10 cellular contexts compared by ENCODE assay signal in genomic region chr17:8140058-8140412, GRCh38. TPM values are rescaled to one million over a fixed set of nuclear protein-coding genes. Genes with fewer than 3 reads are reported as not detected.
DNase-seq lines count a peak whose midpoint lies in the region; ATAC-seq and TF ChIP-seq lines count a peak whose summit lies in the region.
"Had no signal": no experiment of that assay in that cellular context is flagged by ENCODE, and none has a peak within 500 bp of the region (broad histone marks: within the 10 kb centered on the region; RNA-seq: fewer than 3 reads in every experiment).

No MANE protein-coding gene starts in this region.

- no peaks in the 10 kb centered on the region for H4K20me1 ChIP-seq in DND-41 (ENCODE audit: insufficient read depth, low read length)

- no peaks in the 10 kb centered on the region for H3K79me2 ChIP-seq in DND-41 (ENCODE audit: insufficient read depth, low read length)

- H3K36me3 ChIP-seq in DND-41 (ENCODE audit: insufficient read depth, low read length) (peaks cover 47% of the 10 kb centered on the region), adipocyte (ENCODE audit: control insufficient read depth, insufficient read depth, low read length, severe bottlenecking) (peaks cover 65% of the 10 kb centered on the region), gastrocnemius medialis (peaks cover 3 to 56% of the 10 kb centered on the region in 2 donors)

- no peak for TF ChIP-seq CTCF in DND-41 (IDR thresholded peaks at IDR 0.05; ENCODE audit: borderline replicate concordance, extremely low read depth, low read length, poor library complexity, severe bottlenecking)
- TF ChIP-seq CTCF in gastrocnemius medialis (IDR thresholded peaks at IDR 0.05 in 4 of 5, conservative IDR thresholded peaks at IDR 0.05 in 1 of 5) = no peak

- no peak for ATAC-seq in DND-41 (ENCODE audit: insufficient read depth, low read depth)
- peak in 1 of 2 donors; percentile 7 for ATAC-seq in gastrocnemius medialis

- intact Hi-C loops in gastrocnemius medialis (cut with DNase I; ENCODE audit: low total_unique reads) = no loop called here

- DNase-seq in DND-41 (no peak), adipocyte (ENCODE audit: low read depth) (no peak), gastrocnemius medialis (peak in 1 of 2 donors; percentile 72), HPDE6-E6E7 (ENCODE audit: extremely low spot score) (no peak), NCI-H446 (lab: John Stamatoyannopoulos, UW) (no peak)
- no peak for DNase-seq in stimulated activated naive CD4-positive, alpha-beta T cell (lab: John Stamatoyannopoulos, UW)
- no peak for DNase-seq in central memory CD4-positive, alpha-beta T cell

- H3K9ac ChIP-seq in DND-41 (ENCODE audit: low read depth, low read length) (0 out of 2 replicates have a peak overlapping the region, but pooled peaks have one; percentile 66), adipocyte (ENCODE audit: low read length) (peak overlapping the region; percentile 42)

- no peaks in the 10 kb centered on the region for H3K9me3 ChIP-seq in DND-41 (ENCODE audit: insufficient read depth, low read length, severe bottlenecking)
- H3K9me3 ChIP-seq in adipocyte (ENCODE audit: control insufficient read depth, low read length) = no peaks in the 10 kb centered on the region
- no peaks in the 10 kb centered on the region for H3K9me3 ChIP-seq in gastrocnemius medialis
- H3K9me3 ChIP-seq: BLaER1 treated with 17β-estradiol and CSF1 and Interleukin-3, amounts not matched to agents 10 nM and 100 nM had no signal

- in situ Hi-C loops in gastrocnemius medialis (cut with MboI; ENCODE audit: low sequenced_read_pairs in 4 of 4) = no loop called here

- H3K4me1 ChIP-seq in DND-41 (ENCODE audit: insufficient read depth, low read length) (peaks cover 29% of the 10 kb centered on the region), adipocyte (ENCODE audit: control insufficient read depth, insufficient read depth, low read length) (peaks cover 14% of the 10 kb centered on the region), gastrocnemius medialis (peaks cover 29 to 49% of the 10 kb centered on the region in 2 donors)

- H3K4me3 ChIP-seq in DND-41 (ENCODE audit: low read depth in 1 of 2, low read length in 2 of 2) = no peak overlapping the region
- H3K4me3 ChIP-seq in adipocyte (ENCODE audit: low read length) = no peak overlapping the region
- H3K4me3 ChIP-seq in gastrocnemius medialis = no peak overlapping the region

- H3K27me3 ChIP-seq in DND-41 (ENCODE audit: insufficient read depth, low read length, poor library complexity) (no peaks in the 10 kb centered on the region), adipocyte (replicated peaks; ENCODE audit: control insufficient read depth, insufficient read depth, low read length) (no peaks in the 10 kb centered on the region), layer of hippocampus (ENCODE audit: control insufficient read depth, insufficient read depth, low read length) (no peaks in the 10 kb centered on the region), gastrocnemius medialis (no peaks in the 10 kb centered on the region)
- H3K27me3 ChIP-seq: BLaER1 treated with 17β-estradiol and CSF1 and Interleukin-3, amounts not matched to agents 10 nM and 100 nM had no signal

- peak overlapping the region; percentile 83 for H3K4me2 ChIP-seq in DND-41 (ENCODE audit: insufficient read depth, low read length)

- H2AFZ ChIP-seq in DND-41 (ENCODE audit: low read depth, low read length) = no peak overlapping the region

- peak overlapping the region; percentile 36; the same call in 1 of the 2 replicates for H3K27ac ChIP-seq in DND-41 (ENCODE audit: low read length)
- H3K27ac ChIP-seq in layer of hippocampus (ENCODE audit: low read depth, low read length) = peak overlapping the region; percentile 10
- peak overlapping the region; percentile 84 to 100 (median 100) for H3K27ac ChIP-seq in gastrocnemius medialis

- no peak for TF ChIP-seq POLR2A in gastrocnemius medialis (IDR thresholded peaks at IDR 0.05)

RNA-seq across cellular contexts. Expression of gene PER1, which starts 12.2 kb away (rescaled TPM):
- 100 to 1,000 TPM; 105 to 263 (median 164) TPM for total RNA-seq in gastrocnemius medialis

RNA-seq across cellular contexts. Expression of gene HES7, which starts 16.1 kb away (rescaled TPM):
- not detected for total RNA-seq in gastrocnemius medialis

RNA-seq across cellular contexts. Expression of gene ALOXE3, which starts 21.7 kb away (rescaled TPM):
- not detected for total RNA-seq in gastrocnemius medialis
- total RNA-seq: H7 had no signal

RNA-seq across cellular contexts. Expression of gene VAMP2, which starts 22.7 kb away (rescaled TPM):
- 10 to 100 TPM; 10.9 to 37.0 (median 25.7) TPM for total RNA-seq in gastrocnemius medialis

RNA-seq across cellular contexts. Expression of gene TMEM107, which starts 36.1 kb away (rescaled TPM):
- total RNA-seq in gastrocnemius medialis = 1 to 10 TPM in 3 of 4 donors, under 1 TPM in 1; 0.75 to 5.7 (median 3.1) TPM

Comparison
In these comparisons a context has a peak if more than half of its experiments do, and no peak if none do; other contexts are left out.
1. H3K27ac ChIP-seq: peak in every context shown above with its lines; median percentile 100 in gastrocnemius medialis; 36 in DND-41; 10 in layer of hippocampus.